23 cellular contexts compared by ENCODE assay signal in the genomic region with DNA sequence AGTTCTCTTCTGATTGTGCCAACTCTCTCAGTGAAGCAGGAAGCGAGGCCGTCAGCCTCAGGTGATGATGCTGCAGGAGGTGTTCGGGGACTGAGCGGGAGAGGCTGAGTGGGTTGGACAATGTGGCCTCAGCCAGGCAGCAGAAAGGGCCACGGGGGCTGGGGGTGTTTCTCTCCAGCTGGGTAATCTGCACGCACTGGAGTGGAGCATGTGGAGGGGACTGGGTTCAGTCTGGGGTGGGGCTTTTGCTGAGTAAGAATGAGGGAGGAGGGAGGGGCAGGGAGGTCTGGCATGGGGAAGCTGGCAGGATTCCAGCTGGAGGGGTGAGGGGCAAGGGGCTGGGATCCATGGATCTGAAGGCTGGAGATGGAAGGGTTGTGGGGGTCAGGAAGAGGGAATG.
DNase-seq lines count a peak whose midpoint lies in the region; ATAC-seq and TF ChIP-seq lines count a peak whose summit lies in the region.
"Had no signal": no experiment of that assay in that cellular context is flagged by ENCODE, and none has a peak within 500 bp of the region (broad histone marks: within the 10 kb centered on the region; RNA-seq: fewer than 3 reads in every experiment).

No MANE protein-coding gene starts in this region.

- H3K4me1 ChIP-seq in right atrium auricular region (peaks cover 0 to 11% of the 10 kb centered on the region in 2 donors), neural progenitor cell (peaks cover 6% of the 10 kb centered on the region), aorta (ENCODE audit: control insufficient read depth in 1 of 2, insufficient read depth in 2 of 2, low read length in 2 of 2) (no peaks in the 10 kb centered on the region)
- H3K4me1 ChIP-seq: ascending aorta had no signal

- H3K4me3 ChIP-seq in right atrium auricular region: no peak overlapping the region
- H3K4me3 ChIP-seq in neural progenitor cell: no peak overlapping the region
- no peak overlapping the region for H3K4me3 ChIP-seq in aorta (ENCODE audit: low read length in 2 of 2)
- H3K4me3 ChIP-seq: ascending aorta, GM23248, smooth muscle cell, vagina had no signal

- peak; percentile 13 for DNase-seq in Right ventricle myocardium superior
- no peak for DNase-seq in right atrium auricular region (ENCODE audit: low spot score)
- peak; percentile 59 for DNase-seq in chondrocyte (ENCODE audit: low spot score)
- no peak for DNase-seq in neural progenitor cell (ENCODE audit: low spot score)
- peak; percentile 33 to 53 for DNase-seq in aorta
- no peak for DNase-seq in HPDE6-E6E7 (ENCODE audit: extremely low spot score)
- DNase-seq: activated CD4-positive, alpha-beta T cell treated with anti-CD3 and anti-CD28 coated beads for 48 hours; activated T-cell treated with anti-CD3 and anti-CD28 coated beads, Interleukin-2, amount 50 U/mL, for 72 hours; caudate nucleus; CD4-positive, CD25-positive, alpha-beta regulatory T cell; GM23248; mammary epithelial cell; NCI-H146; NCI-H524; substantia nigra; T-helper 17 cell had no signal

- H3K4me3 Mint-ChIP-seq in chondrocyte (ENCODE audit: unreplicated experiment): no peak overlapping the region
- peak overlapping the region; percentile 38 for H3K4me3 Mint-ChIP-seq in neural progenitor cell
- H3K4me3 Mint-ChIP-seq: activated naive CD4-positive, alpha-beta T cell treated with anti-CD3 and anti-CD28 coated beads, Interleukin-2, amount 50 U/mL, for 24 hours; activated T-cell treated with anti-CD3 and anti-CD28 coated beads, Interleukin-2, amount 50 U/mL, for 72 hours; CD4-positive, CD25-positive, alpha-beta regulatory T cell; T-helper 17 cell had no signal

- TF ChIP-seq CTCF in right atrium auricular region (IDR thresholded peaks at IDR 0.05): no peak
- no peak for TF ChIP-seq CTCF in chondrocyte (IDR thresholded peaks at IDR 0.05)
- no peak for TF ChIP-seq CTCF in neural progenitor cell (IDR thresholded peaks at IDR 0.05)

- ATAC-seq in Right ventricle myocardium superior (ENCODE audit: poor library complexity) (no peak), aorta (ENCODE audit: low FRiP score) (no peak), GM18909 (IDR thresholded peaks at IDR 0.05; ENCODE audit: poor library complexity, unreplicated experiment) (no peak)
- ATAC-seq: activated T-cell treated with anti-CD3 and anti-CD28 coated beads, Interleukin-2, amount 50 U/mL, for 72 hours; T-helper 17 cell had no signal

- no peak overlapping the region for H2AFZ ChIP-seq in neural progenitor cell (replicated peaks)
- H2AFZ ChIP-seq: GM23248 had no signal

- H3K27ac ChIP-seq in right atrium auricular region (no peak overlapping the region), neural progenitor cell (no peak overlapping the region), aorta (ENCODE audit: low read depth in 1 of 2, low read length in 2 of 2) (no peak overlapping the region)
- H3K27ac ChIP-seq: ascending aorta, GM23248, KMS-11, neutrophil, vagina had no signal

- H4K20me1 ChIP-seq in neural progenitor cell (ENCODE audit: low read depth): peaks cover 10% of the 10 kb centered on the region

- 65 to 66% methylated on average over 6 of the region's 6 CpGs for WGBS in aorta, 2 donors

- H3K4me2 ChIP-seq in neural progenitor cell: no peak overlapping the region
- H3K4me2 ChIP-seq: KMS-11, smooth muscle cell had no signal

- peaks cover 6% of the 10 kb centered on the region for H3K4me1 Mint-ChIP-seq in chondrocyte (ENCODE audit: low read depth)
- H3K4me1 Mint-ChIP-seq in neural progenitor cell: peaks cover 43% of the 10 kb centered on the region
- H3K4me1 Mint-ChIP-seq: activated naive CD4-positive, alpha-beta T cell treated with anti-CD3 and anti-CD28 coated beads, Interleukin-2, amount 50 U/mL, for 24 hours; T-helper 17 cell had no signal

- H3K27me3 ChIP-seq in right atrium auricular region (no peaks in the 10 kb centered on the region), neural progenitor cell (peaks cover 20% of the 10 kb centered on the region), aorta (ENCODE audit: control insufficient read depth in 1 of 2, insufficient read depth in 2 of 2, low read length in 1 of 2) (no peaks in the 10 kb centered on the region)
- H3K27me3 ChIP-seq: ascending aorta, neutrophil, vagina had no signal

- H3F3A ChIP-seq in neural progenitor cell (ENCODE audit: low read depth): no peaks in the 10 kb centered on the region

- intact Hi-C loops in Right ventricle myocardium superior (cut with DNase I): loop anchor here (10.0 kb wide), 1 partner anchor 161 kb away; no protein-coding TSS in a partner anchor
- intact Hi-C loops in aorta (cut with DNase I): no loop called here

- H3K9me3 Mint-ChIP-seq in chondrocyte (ENCODE audit: low read depth) (no peaks in the 10 kb centered on the region), neural progenitor cell (peaks cover 5% of the 10 kb centered on the region)
- H3K9me3 Mint-ChIP-seq: activated naive CD4-positive, alpha-beta T cell treated with anti-CD3 and anti-CD28 coated beads, Interleukin-2, amount 50 U/mL, for 24 hours; activated T-cell treated with anti-CD3 and anti-CD28 coated beads, Interleukin-2, amount 50 U/mL, for 72 hours had no signal

- H3K27ac Mint-ChIP-seq in chondrocyte (ENCODE audit: unreplicated experiment): no peak overlapping the region
- H3K27ac Mint-ChIP-seq in neural progenitor cell: no peak overlapping the region
- H3K27ac Mint-ChIP-seq: activated naive CD4-positive, alpha-beta T cell treated with anti-CD3 and anti-CD28 coated beads, Interleukin-2, amount 50 U/mL, for 24 hours; activated T-cell treated with anti-CD3 and anti-CD28 coated beads, Interleukin-2, amount 50 U/mL, for 72 hours; T-helper 17 cell had no signal

- H3K27me3 Mint-ChIP-seq in chondrocyte (ENCODE audit: low read depth): peaks cover 42% of the 10 kb centered on the region
- H3K27me3 Mint-ChIP-seq in neural progenitor cell (ENCODE audit: insufficient read depth, low read depth): peaks cover 17% of the 10 kb centered on the region
- H3K27me3 Mint-ChIP-seq: activated naive CD4-positive, alpha-beta T cell treated with anti-CD3 and anti-CD28 coated beads, Interleukin-2, amount 50 U/mL, for 24 hours had no signal

- H3K9me3 ChIP-seq in right atrium auricular region (no peaks in the 10 kb centered on the region), neural progenitor cell (ENCODE audit: low read depth) (no peaks in the 10 kb centered on the region), aorta (ENCODE audit: control insufficient read depth, low read length) (no peaks in the 10 kb centered on the region)
- H3K9me3 ChIP-seq: ascending aorta, neutrophil, vagina had no signal

- no peaks in the 10 kb centered on the region for H3K36me3 Mint-ChIP-seq in chondrocyte (ENCODE audit: low read depth)
- H3K36me3 Mint-ChIP-seq in neural progenitor cell: no peaks in the 10 kb centered on the region
- H3K36me3 Mint-ChIP-seq: activated naive CD4-positive, alpha-beta T cell treated with anti-CD3 and anti-CD28 coated beads, Interleukin-2, amount 50 U/mL, for 24 hours; CD4-positive, CD25-positive, alpha-beta regulatory T cell had no signal

- H3K36me3 ChIP-seq in right atrium auricular region (no peaks in the 10 kb centered on the region), neural progenitor cell (no peaks in the 10 kb centered on the region), aorta (ENCODE audit: control insufficient read depth in 1 of 2, insufficient read depth in 2 of 2, low read length in 1 of 2) (no peaks in the 10 kb centered on the region)
- H3K36me3 ChIP-seq: ascending aorta, neutrophil, vagina had no signal

- H3K79me2 ChIP-seq in neural progenitor cell (ENCODE audit: low read depth): no peaks in the 10 kb centered on the region

- no peak overlapping the region for H3K9ac ChIP-seq in neural progenitor cell
- H3K9ac ChIP-seq: GM23248, KMS-11 had no signal

Comparison
In these comparisons a context has a peak if more than half of its experiments do, and no peak if none do; other contexts are left out.
1. DNase-seq: peak in Right ventricle myocardium superior (single experiment), chondrocyte (single experiment) and aorta (2 of 2); none in right atrium auricular region (single experiment), neural progenitor cell (single experiment) and HPDE6-E6E7 (single experiment).